21 cellular contexts compared by ENCODE assay signal in genomic region chr10:37952926-37953325, GRCh38.
"Had no signal": no experiment of that assay in that cellular context is flagged by ENCODE, and none has a peak within 500 bp of the region (broad histone marks: within the 10 kb centered on the region; RNA-seq: fewer than 3 reads in every experiment).

No MANE protein-coding gene starts in this region.

- ATAC-seq: esophagus mucosa; heart left ventricle; mucosa of descending colon; natural killer cell; right cardiac atrium; stimulated activated effector memory CD8-positive, alpha-beta T cell treated with anti-CD3 and anti-CD28 coated beads, Interleukin-12 subunit alpha, Interleukin-12 subunit beta, amount 100 ng/mL, for 72 hours; stimulated activated naive CD8-positive, alpha-beta T cell treated with anti-CD3 and anti-CD28 coated beads, Interleukin-15, Interleukin-2, amounts not matched to agents 100 U/mL and 50 U/mL, for 24 hours had no signal

- H3K4me3 Mint-ChIP-seq: natural killer cell; neural crest cell; stimulated activated effector memory CD8-positive, alpha-beta T cell treated with anti-CD3 and anti-CD28 coated beads, Interleukin-12 subunit alpha, Interleukin-12 subunit beta, amount 100 ng/mL, for 72 hours had no signal

- H3K27ac ChIP-seq: dorsolateral prefrontal cortex, heart left ventricle, ovary, suprapubic skin, thyroid gland, upper lobe of left lung, uterus had no signal

- DNase-seq: cortex of kidney; dorsolateral prefrontal cortex; effector CD8-positive, alpha-beta T cell; heart left ventricle; hippocampal formation; mucosa of descending colon; natural killer cell; nucleus accumbens; ovary; right cardiac atrium; small intestine; stimulated activated CD4-positive, alpha-beta T cell treated with anti-CD3 and anti-CD28 coated beads, Interleukin-2, amount 100 ng/mL, for 48 hours; stimulated activated naive CD8-positive, alpha-beta T cell treated with anti-CD3 and anti-CD28 coated beads, Interleukin-15, Interleukin-2, amounts not matched to agents 100 U/mL and 50 U/mL, for 24 hours; thyroid gland; upper lobe of left lung; uterus had no signal

- H3K4me1 ChIP-seq: heart left ventricle, suprapubic skin, thyroid gland, upper lobe of left lung, uterus had no signal

- H3K36me3 ChIP-seq: ovary, uterus had no signal

- FAIRE-seq: frontal cortex, small intestine had no signal

- H3K27me3 ChIP-seq: dorsolateral prefrontal cortex, heart left ventricle, ovary, suprapubic skin, thyroid gland, upper lobe of left lung, uterus had no signal

- H3K4me1 Mint-ChIP-seq: neural crest cell; stimulated activated effector memory CD8-positive, alpha-beta T cell treated with anti-CD3 and anti-CD28 coated beads, Interleukin-12 subunit alpha, Interleukin-12 subunit beta, amount 100 ng/mL, for 72 hours had no signal

- H3K27ac Mint-ChIP-seq: stimulated activated effector memory CD8-positive, alpha-beta T cell treated with anti-CD3 and anti-CD28 coated beads, Interleukin-12 subunit alpha, Interleukin-12 subunit beta, amount 100 ng/mL, for 72 hours had no signal

- H3K4me3 ChIP-seq: dorsolateral prefrontal cortex, heart left ventricle, mucosa of descending colon, ovary, suprapubic skin, thyroid gland, upper lobe of left lung, uterus had no signal

- H3K9me3 ChIP-seq: heart left ventricle, mucosa of descending colon, ovary, suprapubic skin, thyroid gland, upper lobe of left lung, uterus had no signal
